ENCODE assay signal across 16 cellular contexts in genomic region chr3:51282931-51283330, GRCh38.
A peak's percentile ranks its signal among the peaks of the same experiment; 100 is the strongest.
DNase-seq lines count a peak whose midpoint lies in the region; TF ChIP-seq lines count a peak whose summit lies in the region.
"Had no signal": no experiment of that assay in that cellular context is flagged by ENCODE, and none has a peak within 500 bp of the region (broad histone marks: within the 10 kb centered on the region; RNA-seq: fewer than 3 reads in every experiment).

No MANE protein-coding gene starts in this region.

- H4K20me1 ChIP-seq in GM23248 (ENCODE audit: insufficient read depth) = no peaks in the 10 kb centered on the region

- H3K79me2 ChIP-seq in GM23248 (ENCODE audit: insufficient read depth) = no peaks in the 10 kb centered on the region

- no peaks in the 10 kb centered on the region for H3K27me3 ChIP-seq in GM23248 (replicated peaks; ENCODE audit: insufficient read depth)
- no peaks in the 10 kb centered on the region for H3K27me3 ChIP-seq in A673 (replicated peaks; ENCODE audit: insufficient read depth, low read depth, low read length, poor library complexity)

- H3K4me1 ChIP-seq in GM23248 (ENCODE audit: insufficient read depth) (peaks cover 10% of the 10 kb centered on the region; the same call in 1 of the 2 replicates), A673 (ENCODE audit: insufficient read depth, low read length, poor library complexity, severe bottlenecking) (no peaks in the 10 kb centered on the region)
- H3K4me1 ChIP-seq: prostate gland had no signal

- H3K9me3 ChIP-seq in GM23248 (ENCODE audit: low read depth) (no peaks in the 10 kb centered on the region), A673 (ENCODE audit: low read depth, low read length, poor library complexity, severe bottlenecking) (no peaks in the 10 kb centered on the region)
- H3K9me3 ChIP-seq: prostate gland had no signal

- WGBS in GM23248 (ENCODE audit: low coverage in 1 of 2, low lambda C conversion rate in 2 of 2, missing lambda C conversion rate in 2 of 2), 2 experiments = 10 to 15% methylated on average over 1 of the region's 1 CpG

- H3K36me3 ChIP-seq in GM23248 (ENCODE audit: low read depth) (no peaks in the 10 kb centered on the region), A673 (ENCODE audit: insufficient read depth, low read length, poor library complexity, severe bottlenecking) (no peaks in the 10 kb centered on the region)
- H3K36me3 ChIP-seq: prostate gland had no signal

- H3K9me2 ChIP-seq in GM23248 (ENCODE audit: insufficient read depth) = no peaks in the 10 kb centered on the region

- DNase-seq in AG04449 (ENCODE audit: low read depth, low spot score) (peak; percentile 42), GM23248 (peak; percentile 35), astrocyte of the cerebellum (ENCODE audit: low read depth) (peak; percentile 13), fibroblast of the aortic adventitia (ENCODE audit: low read depth) (peak; percentile 16), occipital lobe (lab: John Stamatoyannopoulos, UW) (no peak), LoVo (ENCODE audit: low spot score) (no peak), A673 (ENCODE audit: low spot score) (no peak)
- DNase-seq in effector CD4-positive, alpha-beta T cell = no peak
- DNase-seq: activated CD4-positive, alpha-beta T cell treated with anti-CD3 and anti-CD28 coated beads, Interleukin-2, amount 10 ng/mL, durations not matched to agents 7 days and 5 days; CD4-positive, alpha-beta T cell; cerebellar nuclear complex; Karpas-422; NCI-H2107; stimulated activated CD4-positive, alpha-beta T cell treated with anti-CD3 and anti-CD28 coated beads, Interleukin-4, amount 100 ng/mL, for 1 hour had no signal

- in situ Hi-C loops in GM23248 (cut with MboI) = no loop called here
- in situ Hi-C loops in astrocyte of the cerebellum (cut with HindIII; ENCODE audit: low sequenced_read_pairs) = no loop called here

- H3K4me3 ChIP-seq in AG04449 (ENCODE audit: low read depth, low read length) (no peak overlapping the region), GM23248 (no peak overlapping the region), astrocyte of the cerebellum (ENCODE audit: low read depth, low read length) (no peak overlapping the region), fibroblast of the aortic adventitia (ENCODE audit: low read depth, low read length) (no peak overlapping the region), A673 (ENCODE audit: low read depth, low read length, poor library complexity, severe bottlenecking) (no peak overlapping the region)
- H3K4me3 ChIP-seq: prostate gland, skin epidermis had no signal

- H3K27ac ChIP-seq in GM23248 (no peak overlapping the region), A673 (ENCODE audit: low read depth, low read length, poor library complexity, severe bottlenecking) (no peak overlapping the region)
- H3K27ac ChIP-seq: prostate gland, skin epidermis had no signal

- no peak overlapping the region for H3K4me2 ChIP-seq in GM23248 (ENCODE audit: unreplicated experiment)

- no peak overlapping the region for H3K9ac ChIP-seq in GM23248

- H2AFZ ChIP-seq in GM23248 = no peak overlapping the region

- no peak for TF ChIP-seq CTCF in AG04449 (IDR thresholded peaks at IDR 0.05; ENCODE audit: insufficient read depth, low read length, missing control alignments)
- no peak for TF ChIP-seq CTCF in astrocyte of the cerebellum (IDR thresholded peaks at IDR 0.05; ENCODE audit: low read depth, low read length, missing control alignments)
- no peak for TF ChIP-seq CTCF in fibroblast of the aortic adventitia (IDR thresholded peaks at IDR 0.05; ENCODE audit: insufficient read depth, low read length)
- TF ChIP-seq CTCF in A673 (conservative IDR thresholded peaks at IDR 0.05; ENCODE audit: low read depth, low read length) = no peak

- H3F3A ChIP-seq in GM23248 (ENCODE audit: insufficient read depth) = no peaks in the 10 kb centered on the region

- intact Hi-C loops in A673 (cut with micrococcal nuclease; ENCODE audit: unreplicated experiment) = no loop called here

- no TSS peak for BruUV-seq in A673 (replicated peaks; lab: Mats Ljungman, UMichigan)

- CTCF ChIA-PET in AG04449 (lab: Yijun Ruan, JAX) (interaction anchor here (0.6 to 1.1 kb wide), 3 partner anchors 13 to 89 kb away, joined by 3 read pairs; no protein-coding TSS in a partner anchor), A673 (lab: Charles Lee) (no interaction called here)

- POLR2A ChIA-PET in AG04449 (lab: Yijun Ruan, JAX) (no interaction called here), A673 (lab: Charles Lee; ENCODE audit: low non-redundant PET) (no interaction called here)

Comparison
In these comparisons a context has a peak if more than half of its experiments do, and no peak if none do; other contexts are left out.
1. DNase-seq: peak in AG04449 (single experiment), GM23248 (single experiment), astrocyte of the cerebellum (single experiment) and fibroblast of the aortic adventitia (single experiment); none in occipital lobe (single experiment), effector CD4-positive, alpha-beta T cell (single experiment), LoVo (single experiment) and A673 (single experiment).